In the genomic region with DNA sequence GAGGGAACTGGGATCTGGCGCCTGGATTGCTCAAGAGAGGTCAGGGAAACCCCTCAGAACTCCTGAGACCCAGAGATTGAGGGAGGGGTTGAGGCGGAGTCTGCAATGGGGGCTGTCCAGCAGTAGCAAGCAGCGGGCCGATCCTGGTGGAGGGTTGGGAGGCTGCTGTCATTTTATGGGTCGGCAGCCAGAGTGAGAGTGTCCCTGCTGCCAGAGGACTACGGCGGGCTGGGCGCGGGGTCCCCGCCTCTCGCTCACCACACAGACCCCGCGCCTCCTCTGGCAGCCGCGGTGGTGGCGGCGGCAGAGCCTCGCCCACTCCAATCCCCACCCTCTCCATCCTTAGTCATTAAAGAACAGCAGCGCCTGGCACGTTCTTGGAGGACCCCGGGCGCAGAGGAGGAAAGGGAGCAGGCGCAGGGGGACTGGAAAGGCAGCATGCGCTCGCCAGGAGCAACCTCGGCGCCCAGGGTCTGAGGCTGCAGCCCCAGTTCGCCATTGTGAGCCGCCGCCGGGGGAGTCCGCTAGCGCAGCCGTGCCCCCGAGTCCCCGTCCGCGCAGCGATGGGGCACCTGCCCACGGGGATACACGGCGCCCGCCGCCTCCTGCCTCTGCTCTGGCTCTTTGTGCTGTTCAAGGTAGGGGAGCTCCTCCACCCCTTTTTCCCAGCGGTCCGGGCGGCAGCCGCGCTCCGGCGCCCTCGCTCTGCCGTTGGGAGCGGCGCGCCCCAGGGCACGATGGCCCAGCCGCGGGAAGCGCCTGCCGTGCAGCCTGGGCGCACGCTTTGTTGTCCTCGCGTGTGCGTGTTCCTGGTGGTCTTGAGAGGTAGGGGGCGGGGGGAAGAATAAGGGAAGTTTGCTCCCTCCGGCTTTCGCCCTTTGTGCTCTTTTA, we compare ENCODE assay signal across 8 cellular contexts. TPM values are rescaled to one million over a fixed set of nuclear protein-coding genes. Genes with fewer than 3 reads are reported as not detected.
DNase-seq lines count a peak whose midpoint lies in the region; ATAC-seq and TF ChIP-seq lines count a peak whose summit lies in the region.

Gene PTPRO (plus strand): TSS at position 345 of the 891 bp plus-strand sequence.

- CTCF ChIA-PET in activated CD8-positive, alpha-beta memory T cell treated with anti-CD3 and anti-CD28 coated beads, Interleukin-2, amount 10 ng/mL, durations not matched to agents 7 days and 5 days (lab: Charles Lee): no interaction called here
- CTCF ChIA-PET in PC-9 (lab: Charles Lee): no interaction called here

- no peak for DNase-seq in activated CD8-positive, alpha-beta memory T cell treated with anti-CD3 and anti-CD28 coated beads, Interleukin-2, amount 10 ng/mL, durations not matched to agents 7 days and 5 days
- DNase-seq in activated CD8-positive, alpha-beta memory T cell treated with anti-CD3 and anti-CD28 coated beads, Interleukin-2, amount 50 U/mL, for 48 hours: no peak
- DNase-seq in SK-N-DZ (ENCODE audit: low spot score) (peak; percentile 85), right cardiac atrium (peak in 2 of 3 donors; percentile 35 to 56), gastrocnemius medialis (no peak), PC-9 (no peak), mesenteric fat pad (ENCODE audit: low spot score) (no peak)

- H3K27me3 ChIP-seq in right cardiac atrium (ENCODE audit: control insufficient read depth, insufficient read depth) (no peaks in the 10 kb centered on the region), gastrocnemius medialis (peaks cover 0 to 19% (median 18%) of the 10 kb centered on the region in 3 donors), PC-9 (ENCODE audit: insufficient read depth, low read depth) (no peaks in the 10 kb centered on the region)

- no peaks in the 10 kb centered on the region; the same call in 1 of the 2 replicates for H3F3A ChIP-seq in PC-9 (ENCODE audit: insufficient read depth, low read depth)

- peaks cover 2% of the 10 kb centered on the region for H3K4me1 Mint-ChIP-seq in activated CD8-positive, alpha-beta memory T cell treated with anti-CD3 and anti-CD28 coated beads, Interleukin-2, amount 10 ng/mL, durations not matched to agents 7 days and 5 days

- no peak within 1 kb of the TSS for H3K27ac Mint-ChIP-seq in activated CD8-positive, alpha-beta memory T cell treated with anti-CD3 and anti-CD28 coated beads, Interleukin-2, amount 10 ng/mL, durations not matched to agents 7 days and 5 days

- no peaks in the 10 kb centered on the region for H3K9me3 ChIP-seq in right cardiac atrium (ENCODE audit: control insufficient read depth, low read length)
- no peaks in the 10 kb centered on the region for H3K9me3 ChIP-seq in gastrocnemius medialis
- no peaks in the 10 kb centered on the region for H3K9me3 ChIP-seq in PC-9 (ENCODE audit: insufficient read depth, low read depth)

- BruUV-seq in PC-9 (replicated peaks; lab: Mats Ljungman, UMichigan): no TSS peak

- no peak for ATAC-seq in activated CD8-positive, alpha-beta memory T cell treated with anti-CD3 and anti-CD28 coated beads, Interleukin-2, amount 10 ng/mL, durations not matched to agents 7 days and 5 days
- peak; percentile 37 to 45 for ATAC-seq in right cardiac atrium
- no peak for ATAC-seq in gastrocnemius medialis
- ATAC-seq in HG03139 (IDR thresholded peaks at IDR 0.05; ENCODE audit: unreplicated experiment): no peak

- H3K4me2 ChIP-seq in PC-9: no peak within 1 kb of the TSS

- no peak within 1 kb of the TSS for H2AFZ ChIP-seq in PC-9

- H3K9me3 Mint-ChIP-seq in activated CD8-positive, alpha-beta memory T cell treated with anti-CD3 and anti-CD28 coated beads, Interleukin-2, amount 10 ng/mL, durations not matched to agents 7 days and 5 days (ENCODE audit: low read depth): no peaks in the 10 kb centered on the region

- no peaks in the 10 kb centered on the region for H4K20me1 ChIP-seq in PC-9 (ENCODE audit: insufficient read depth)

- no peak for TF ChIP-seq POLR2A in gastrocnemius medialis (IDR thresholded peaks at IDR 0.05)

- in situ Hi-C loops in gastrocnemius medialis (cut with MboI; ENCODE audit: low sequenced_read_pairs in 4 of 4): no loop called here

- 1% methylated on average over 69 of the region's 69 CpGs for WGBS in right cardiac atrium

- H3K4me3 ChIP-seq in right cardiac atrium (ENCODE audit: low read length) (peak within 1 kb of the TSS; percentile 23), gastrocnemius medialis (peak within 1 kb of the TSS; percentile 41 to 50 (median 45)), PC-9 (no peak within 1 kb of the TSS)

- H3K36me3 ChIP-seq in gastrocnemius medialis: no peaks in the 10 kb centered on the region
- H3K36me3 ChIP-seq in PC-9 (ENCODE audit: low read depth): no peaks in the 10 kb centered on the region

- peaks cover 56% of the 10 kb centered on the region for H3K27me3 Mint-ChIP-seq in activated CD8-positive, alpha-beta memory T cell treated with anti-CD3 and anti-CD28 coated beads, Interleukin-2, amount 10 ng/mL, durations not matched to agents 7 days and 5 days

- no peaks in the 10 kb centered on the region for H3K4me1 ChIP-seq in right cardiac atrium (ENCODE audit: control insufficient read depth, insufficient read depth, low read length)
- H3K4me1 ChIP-seq in gastrocnemius medialis: peaks cover 8 to 10% of the 10 kb centered on the region in 2 donors
- no peaks in the 10 kb centered on the region for H3K4me1 ChIP-seq in PC-9 (replicated peaks; ENCODE audit: insufficient read depth)

- H3K27ac ChIP-seq in right cardiac atrium (ENCODE audit: low read length) (no peak within 1 kb of the TSS), gastrocnemius medialis (no peak within 1 kb of the TSS), PC-9 (no peak within 1 kb of the TSS)

- TF ChIP-seq CTCF in gastrocnemius medialis (IDR thresholded peaks at IDR 0.05 in 4 of 5, conservative IDR thresholded peaks at IDR 0.05 in 1 of 5): no peak
- TF ChIP-seq CTCF in PC-9 (conservative IDR thresholded peaks at IDR 0.05): no peak

- H3K9me2 ChIP-seq in PC-9 (ENCODE audit: insufficient read depth): no peaks in the 10 kb centered on the region; the same call in 1 of the 2 replicates

- H3K4me3 Mint-ChIP-seq in activated CD8-positive, alpha-beta memory T cell treated with anti-CD3 and anti-CD28 coated beads, Interleukin-2, amount 10 ng/mL, durations not matched to agents 7 days and 5 days: peak within 1 kb of the TSS; percentile 35

- no peaks in the 10 kb centered on the region for H3K79me2 ChIP-seq in PC-9 (ENCODE audit: low read depth)

- intact Hi-C loops in right cardiac atrium (cut with DNase I) (no loop called here), gastrocnemius medialis (cut with DNase I; ENCODE audit: low total_unique reads) (no loop called here), PC-9 (cut with micrococcal nuclease; ENCODE audit: unreplicated experiment) (no loop called here)

- no peaks in the 10 kb centered on the region for H3K36me3 Mint-ChIP-seq in activated CD8-positive, alpha-beta memory T cell treated with anti-CD3 and anti-CD28 coated beads, Interleukin-2, amount 10 ng/mL, durations not matched to agents 7 days and 5 days

- POLR2A ChIA-PET in PC-9 (lab: Charles Lee; ENCODE audit: unreplicated experiment): no interaction called here

RNA-seq across cellular contexts. Expression of gene PTPRO, which starts in this region (rescaled TPM):
- under 1 TPM; 0.15 to 0.26 TPM for total RNA-seq in activated CD8-positive, alpha-beta memory T cell treated with anti-CD3 and anti-CD28 coated beads, Interleukin-2, amount 10 ng/mL, durations not matched to agents 7 days and 5 days
- polyA plus RNA-seq in SK-N-DZ (2014; cell fraction: cytosol; rRNA removed): 12.7 and 13.2 TPM in 2 replicates
- 13.5 and 15.3 TPM in 2 replicates for polyA plus RNA-seq in SK-N-DZ (2014; cell fraction: nucleus; rRNA removed)
- total RNA-seq in right cardiac atrium (1 to 10 TPM; 1.4 to 1.8 (median 1.6) TPM), gastrocnemius medialis (under 1 TPM; 0.19 to 0.94 (median 0.70) TPM), PC-9 (2021) (not detected in 2 replicates), mesenteric fat pad (5.2 TPM)
- polyA plus RNA-seq in right cardiac atrium: 0.20 TPM

Comparison
In these comparisons a context has a peak if more than half of its experiments do, and no peak if none do; other contexts are left out.
1. ATAC-seq: peak in right cardiac atrium (2 of 2); none in activated CD8-positive, alpha-beta memory T cell treated with anti-CD3 and anti-CD28 coated beads, Interleukin-2, amount 10 ng/mL, durations not matched to agents 7 days and 5 days (single experiment), gastrocnemius medialis (0 of 2) and HG03139 (single experiment).
2. DNase-seq: peak in SK-N-DZ (single experiment) and right cardiac atrium (2 of 3); none in activated CD8-positive, alpha-beta memory T cell treated with anti-CD3 and anti-CD28 coated beads, Interleukin-2, amount 10 ng/mL, durations not matched to agents 7 days and 5 days (single experiment), activated CD8-positive, alpha-beta memory T cell treated with anti-CD3 and anti-CD28 coated beads, Interleukin-2, amount 50 U/mL, for 48 hours (single experiment), gastrocnemius medialis (0 of 2), PC-9 (0 of 2) and mesenteric fat pad (single experiment).